Comparison of ENCODE assay signal across 11 cellular contexts in genomic region chr3:157155591-157155990, GRCh38. TPM values are rescaled to one million over a fixed set of nuclear protein-coding genes. Genes with fewer than 3 reads are reported as not detected.
DNase-seq lines count a peak whose midpoint lies in the region; ATAC-seq and TF ChIP-seq lines count a peak whose summit lies in the region.
"Had no signal": no experiment of that assay in that cellular context is flagged by ENCODE, and none has a peak within 500 bp of the region (broad histone marks: within the 10 kb centered on the region; RNA-seq: fewer than 3 reads in every experiment).

No MANE protein-coding gene starts in this region.

- POLR2A ChIA-PET in WTC11 (lab: Charles Lee) = no interaction called here

- no peaks in the 10 kb centered on the region for H3K27me3 Mint-ChIP-seq in activated T-cell treated with anti-CD3 and anti-CD28 coated beads, Interleukin-2, amount 50 U/mL, for 72 hours (ENCODE audit: low read depth)
- no peaks in the 10 kb centered on the region for H3K27me3 Mint-ChIP-seq in WTC11 (ENCODE audit: low read depth)

- no peaks in the 10 kb centered on the region for H3K9me3 Mint-ChIP-seq in activated T-cell treated with anti-CD3 and anti-CD28 coated beads, Interleukin-2, amount 50 U/mL, for 72 hours
- H3K9me3 Mint-ChIP-seq in WTC11 = no peaks in the 10 kb centered on the region
- H3K9me3 Mint-ChIP-seq in stimulated activated effector memory CD8-positive, alpha-beta T cell treated with anti-CD3 and anti-CD28 coated beads, Interleukin-12 subunit alpha, Interleukin-12 subunit beta, amount 100 ng/mL, for 72 hours = no peaks in the 10 kb centered on the region

- no peak for ATAC-seq in activated T-cell treated with anti-CD3 and anti-CD28 coated beads, Interleukin-2, amount 50 U/mL, for 72 hours (replicated peaks in 1 of 2)
- ATAC-seq in WTC11 = no peak
- ATAC-seq in stimulated activated effector memory CD8-positive, alpha-beta T cell treated with anti-CD3 and anti-CD28 coated beads, Interleukin-12 subunit alpha, Interleukin-12 subunit beta, amount 100 ng/mL, for 72 hours = no peak
- no peak for ATAC-seq in HG03521 (IDR thresholded peaks at IDR 0.05; ENCODE audit: unreplicated experiment)
- ATAC-seq in GM21515 (IDR thresholded peaks at IDR 0.05; ENCODE audit: unreplicated experiment) = no peak

- no peak for TF ChIP-seq CTCF in WTC11 (IDR thresholded peaks at IDR 0.05)
- TF ChIP-seq CTCF in fibroblast of pulmonary artery (IDR thresholded peaks at IDR 0.05; ENCODE audit: low read length, missing control alignments) = no peak

- H3K4me3 ChIP-seq in fibroblast of pulmonary artery (replicated peaks; ENCODE audit: low read depth, low read length) = peak overlapping the region; percentile 96
- H3K4me3 ChIP-seq: SJSA1 had no signal

- CTCF ChIA-PET in WTC11 (lab: Charles Lee) = no interaction called here

- DNase-seq in activated T-cell treated with anti-CD3 and anti-CD28 coated beads, Interleukin-2, amount 50 U/mL, for 72 hours = no peak
- no peak for DNase-seq in activated T-cell treated with anti-CD3 and anti-CD28 coated beads, Interleukin-2, amount 50 U/mL, for 48 hours
- DNase-seq in WTC11 (ENCODE audit: low spot score) = no peak
- DNase-seq in fibroblast of pulmonary artery (ENCODE audit: low read depth) = no peak
- no peak for DNase-seq in stimulated activated effector memory CD8-positive, alpha-beta T cell treated with anti-CD3 and anti-CD28 coated beads, Interleukin-12 subunit alpha, Interleukin-12 subunit beta, amount 100 ng/mL, for 72 hours (ENCODE audit: low spot score in 2 of 2)
- DNase-seq in RKO (ENCODE audit: low spot score) = no peak
- DNase-seq: AML-193, nucleus accumbens had no signal

- H3K4me3 Mint-ChIP-seq in activated T-cell treated with anti-CD3 and anti-CD28 coated beads, Interleukin-2, amount 50 U/mL, for 72 hours = peak overlapping the region; percentile 93 to 96
- H3K4me3 Mint-ChIP-seq in WTC11 = peak overlapping the region; percentile 27; the same call in 1 of the 2 replicates
- H3K4me3 Mint-ChIP-seq in stimulated activated effector memory CD8-positive, alpha-beta T cell treated with anti-CD3 and anti-CD28 coated beads, Interleukin-12 subunit alpha, Interleukin-12 subunit beta, amount 100 ng/mL, for 72 hours = peak overlapping the region; percentile 86

- peak overlapping the region; percentile 98 for H3K27ac Mint-ChIP-seq in activated T-cell treated with anti-CD3 and anti-CD28 coated beads, Interleukin-2, amount 50 U/mL, for 72 hours
- H3K27ac Mint-ChIP-seq in WTC11 = no peak overlapping the region
- peak overlapping the region; percentile 98 for H3K27ac Mint-ChIP-seq in stimulated activated effector memory CD8-positive, alpha-beta T cell treated with anti-CD3 and anti-CD28 coated beads, Interleukin-12 subunit alpha, Interleukin-12 subunit beta, amount 100 ng/mL, for 72 hours

- peaks cover 31 to 72% of the 10 kb centered on the region in 2 donors for H3K36me3 Mint-ChIP-seq in activated T-cell treated with anti-CD3 and anti-CD28 coated beads, Interleukin-2, amount 50 U/mL, for 72 hours (ENCODE audit: insufficient read depth in 2 of 2)
- H3K36me3 Mint-ChIP-seq in WTC11 = peaks cover 82% of the 10 kb centered on the region
- H3K36me3 Mint-ChIP-seq in stimulated activated effector memory CD8-positive, alpha-beta T cell treated with anti-CD3 and anti-CD28 coated beads, Interleukin-12 subunit alpha, Interleukin-12 subunit beta, amount 100 ng/mL, for 72 hours = peaks cover 100% of the 10 kb centered on the region

- H3K4me1 Mint-ChIP-seq in activated T-cell treated with anti-CD3 and anti-CD28 coated beads, Interleukin-2, amount 50 U/mL, for 72 hours (ENCODE audit: low read depth) = peaks cover 74% of the 10 kb centered on the region
- peaks cover 37% of the 10 kb centered on the region for H3K4me1 Mint-ChIP-seq in WTC11
- H3K4me1 Mint-ChIP-seq in stimulated activated effector memory CD8-positive, alpha-beta T cell treated with anti-CD3 and anti-CD28 coated beads, Interleukin-12 subunit alpha, Interleukin-12 subunit beta, amount 100 ng/mL, for 72 hours = peaks cover 57% of the 10 kb centered on the region

TF ChIP-seq in WTC11, 78 proteins besides CTCF, POLR2A, EP300 and RAD21 (continues in another document):
- TF ChIP-seq, protein P1, sequence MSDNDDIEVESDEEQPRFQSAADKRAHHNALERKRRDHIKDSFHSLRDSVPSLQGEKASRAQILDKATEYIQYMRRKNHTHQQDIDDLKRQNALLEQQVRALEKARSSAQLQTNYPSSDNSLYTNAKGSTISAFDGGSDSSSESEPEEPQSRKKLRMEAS (CRISPR knock-in tag; IDR thresholded peaks at IDR 0.05) = no peak
- TF ChIP-seq, protein P2, sequence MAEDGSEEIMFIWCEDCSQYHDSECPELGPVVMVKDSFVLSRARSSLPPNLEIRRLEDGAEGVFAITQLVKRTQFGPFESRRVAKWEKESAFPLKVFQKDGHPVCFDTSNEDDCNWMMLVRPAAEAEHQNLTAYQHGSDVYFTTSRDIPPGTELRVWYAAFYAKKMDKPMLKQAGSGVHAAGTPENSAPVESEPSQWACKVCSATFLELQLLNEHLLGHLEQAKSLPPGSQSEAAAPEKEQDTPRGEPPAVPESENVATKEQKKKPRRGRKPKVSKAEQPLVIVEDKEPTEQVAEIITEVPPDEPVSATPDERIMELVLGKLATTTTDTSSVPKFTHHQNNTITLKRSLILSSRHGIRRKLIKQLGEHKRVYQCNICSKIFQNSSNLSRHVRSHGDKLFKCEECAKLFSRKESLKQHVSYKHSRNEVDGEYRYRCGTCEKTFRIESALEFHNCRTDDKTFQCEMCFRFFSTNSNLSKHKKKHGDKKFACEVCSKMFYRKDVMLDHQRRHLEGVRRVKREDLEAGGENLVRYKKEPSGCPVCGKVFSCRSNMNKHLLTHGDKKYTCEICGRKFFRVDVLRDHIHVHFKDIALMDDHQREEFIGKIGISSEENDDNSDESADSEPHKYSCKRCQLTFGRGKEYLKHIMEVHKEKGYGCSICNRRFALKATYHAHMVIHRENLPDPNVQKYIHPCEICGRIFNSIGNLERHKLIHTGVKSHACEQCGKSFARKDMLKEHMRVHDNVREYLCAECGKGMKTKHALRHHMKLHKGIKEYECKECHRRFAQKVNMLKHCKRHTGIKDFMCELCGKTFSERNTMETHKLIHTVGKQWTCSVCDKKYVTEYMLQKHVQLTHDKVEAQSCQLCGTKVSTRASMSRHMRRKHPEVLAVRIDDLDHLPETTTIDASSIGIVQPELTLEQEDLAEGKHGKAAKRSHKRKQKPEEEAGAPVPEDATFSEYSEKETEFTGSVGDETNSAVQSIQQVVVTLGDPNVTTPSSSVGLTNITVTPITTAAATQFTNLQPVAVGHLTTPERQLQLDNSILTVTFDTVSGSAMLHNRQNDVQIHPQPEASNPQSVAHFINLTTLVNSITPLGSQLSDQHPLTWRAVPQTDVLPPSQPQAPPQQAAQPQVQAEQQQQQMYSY (CRISPR knock-in tag; IDR thresholded peaks at IDR 0.05) = no peak
- TF ChIP-seq MXD4 (CRISPR knock-in tag; IDR thresholded peaks at IDR 0.05; ENCODE audit: borderline replicate concordance) (no peak), ZMAT4 (CRISPR knock-in tag; IDR thresholded peaks at IDR 0.05) (no peak), MLX (CRISPR knock-in tag; IDR thresholded peaks at IDR 0.05) (no peak), ELF4 (CRISPR knock-in tag; IDR thresholded peaks at IDR 0.05; ENCODE audit: low read depth) (no peak), TCF7 (CRISPR knock-in tag; IDR thresholded peaks at IDR 0.05; ENCODE audit: low read depth) (no peak), ZNF232 (CRISPR knock-in tag; IDR thresholded peaks at IDR 0.05) (no peak), TP53 (CRISPR knock-in tag; IDR thresholded peaks at IDR 0.05) (no peak), ZNF671 (CRISPR knock-in tag; IDR thresholded peaks at IDR 0.05) (no peak), SMAD3 (CRISPR knock-in tag; IDR thresholded peaks at IDR 0.05; ENCODE audit: borderline replicate concordance) (no peak)
- TF ChIP-seq, protein P3, sequence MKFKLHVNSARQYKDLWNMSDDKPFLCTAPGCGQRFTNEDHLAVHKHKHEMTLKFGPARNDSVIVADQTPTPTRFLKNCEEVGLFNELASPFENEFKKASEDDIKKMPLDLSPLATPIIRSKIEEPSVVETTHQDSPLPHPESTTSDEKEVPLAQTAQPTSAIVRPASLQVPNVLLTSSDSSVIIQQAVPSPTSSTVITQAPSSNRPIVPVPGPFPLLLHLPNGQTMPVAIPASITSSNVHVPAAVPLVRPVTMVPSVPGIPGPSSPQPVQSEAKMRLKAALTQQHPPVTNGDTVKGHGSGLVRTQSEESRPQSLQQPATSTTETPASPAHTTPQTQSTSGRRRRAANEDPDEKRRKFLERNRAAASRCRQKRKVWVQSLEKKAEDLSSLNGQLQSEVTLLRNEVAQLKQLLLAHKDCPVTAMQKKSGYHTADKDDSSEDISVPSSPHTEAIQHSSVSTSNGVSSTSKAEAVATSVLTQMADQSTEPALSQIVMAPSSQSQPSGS (CRISPR knock-in tag; IDR thresholded peaks at IDR 0.05; ENCODE audit: borderline replicate concordance, low read depth) = no peak

RNA-seq across cellular contexts. Expression of gene CCNL1, which starts 4.4 kb away (rescaled TPM):
- total RNA-seq in activated T-cell treated with anti-CD3 and anti-CD28 coated beads, Interleukin-2, amount 50 U/mL, for 72 hours = 100 to 1,000 TPM; 248 to 315 TPM
- 67.2 to 79.6 TPM (median 72.7 TPM) in 3 replicates for total RNA-seq in WTC11 (2021)

Comparison
In these comparisons a context has a peak if more than half of its experiments do, and no peak if none do; other contexts are left out.
1. H3K4me3 Mint-ChIP-seq: peak in every context shown above with its lines; median percentile 94 in activated T-cell treated with anti-CD3 and anti-CD28 coated beads, Interleukin-2, amount 50 U/mL, for 72 hours; 86 in stimulated activated effector memory CD8-positive, alpha-beta T cell treated with anti-CD3 and anti-CD28 coated beads, Interleukin-12 subunit alpha, Interleukin-12 subunit beta, amount 100 ng/mL, for 72 hours; 27 in WTC11.